In genomic region chr2:205579335-205579734, GRCh38 we compare ENCODE assay signal across 27 cellular contexts.
"Had no signal": no experiment of that assay in that cellular context is flagged by ENCODE, and none has a peak within 500 bp of the region (broad histone marks: within the 10 kb centered on the region; RNA-seq: fewer than 3 reads in every experiment).

No MANE protein-coding gene starts in this region.

- ATAC-seq: naive thymus-derived CD4-positive, alpha-beta T cell; natural killer cell; pancreas; psoas muscle; right cardiac atrium; right lobe of liver; stimulated activated effector memory CD8-positive, alpha-beta T cell treated with anti-CD3 and anti-CD28 coated beads, Interleukin-12 subunit alpha, Interleukin-12 subunit beta, amount 100 ng/mL, for 72 hours; stimulated activated naive B cell treated with anti-CD40 and anti-IgM and Interleukin-4, amounts not matched to agents 10 μg/mL and 1 μg/mL and 100 μg/mL, for 72 hours had no signal

- H3K4me1 ChIP-seq: pancreas, psoas muscle, right lobe of liver, stomach, thyroid gland, upper lobe of left lung, vagina had no signal

- H3K27me3 ChIP-seq: neutrophil, pancreas, right lobe of liver, stomach, thyroid gland, tibial nerve, upper lobe of left lung, vagina had no signal

- H3K4me1 Mint-ChIP-seq: natural killer cell; stimulated activated effector memory CD8-positive, alpha-beta T cell treated with anti-CD3 and anti-CD28 coated beads, Interleukin-12 subunit alpha, Interleukin-12 subunit beta, amount 100 ng/mL, for 72 hours; stimulated activated naive B cell treated with anti-CD40 and anti-IgM and Interleukin-4, amounts not matched to agents 10 μg/mL and 1 μg/mL and 100 μg/mL, for 72 hours had no signal

- H3K4me2 ChIP-seq: smooth muscle cell had no signal

- H3K36me3 Mint-ChIP-seq: natural killer cell; stimulated activated effector memory CD8-positive, alpha-beta T cell treated with anti-CD3 and anti-CD28 coated beads, Interleukin-12 subunit alpha, Interleukin-12 subunit beta, amount 100 ng/mL, for 72 hours; stimulated activated naive B cell treated with anti-CD40 and anti-IgM and Interleukin-4, amounts not matched to agents 10 μg/mL and 1 μg/mL and 100 μg/mL, for 72 hours had no signal

- H3K4me3 Mint-ChIP-seq: naive thymus-derived CD4-positive, alpha-beta T cell; natural killer cell; nephron; stimulated activated effector memory CD8-positive, alpha-beta T cell treated with anti-CD3 and anti-CD28 coated beads, Interleukin-12 subunit alpha, Interleukin-12 subunit beta, amount 100 ng/mL, for 72 hours; stimulated activated naive B cell treated with anti-CD40 and anti-IgM and Interleukin-4, amounts not matched to agents 10 μg/mL and 1 μg/mL and 100 μg/mL, for 72 hours; stimulated activated naive CD8-positive, alpha-beta T cell treated with anti-CD3 and anti-CD28 coated beads, Interleukin-15, Interleukin-2, amounts not matched to agents 100 ng/mL and 50 ng/mL, for 24 hours had no signal

- H3K27ac Mint-ChIP-seq: naive thymus-derived CD4-positive, alpha-beta T cell; natural killer cell; nephron; stimulated activated effector memory CD8-positive, alpha-beta T cell treated with anti-CD3 and anti-CD28 coated beads, Interleukin-12 subunit alpha, Interleukin-12 subunit beta, amount 100 ng/mL, for 72 hours; stimulated activated naive B cell treated with anti-CD40 and anti-IgM and Interleukin-4, amounts not matched to agents 10 μg/mL and 1 μg/mL and 100 μg/mL, for 72 hours; stimulated activated naive CD8-positive, alpha-beta T cell treated with anti-CD3 and anti-CD28 coated beads, Interleukin-15, Interleukin-2, amounts not matched to agents 100 ng/mL and 50 ng/mL, for 24 hours had no signal

- DNase-seq: naive thymus-derived CD4-positive, alpha-beta T cell; natural killer cell; nucleus accumbens; pancreas; psoas muscle; right cardiac atrium; right lobe of liver; stimulated activated CD4-positive, alpha-beta T cell treated with anti-CD3 and anti-CD28 coated beads, Interleukin-15, amount 100 ng/mL, for 24 hours; stimulated activated CD4-positive, alpha-beta T cell treated with anti-CD3 and anti-CD28 coated beads, Interleukin-2, amount 100 ng/mL, for 24 hours; stimulated activated CD4-positive, alpha-beta T cell treated with anti-CD3 and anti-CD28 coated beads, Interleukin-2, amount 100 ng/mL, for 48 hours; stimulated activated CD4-positive, alpha-beta T cell treated with anti-CD3 and anti-CD28 coated beads, Interleukin-4, amount 100 ng/mL, for 24 hours; stimulated activated naive B cell treated with anti-CD40 and anti-IgM and Interleukin-4, amounts not matched to agents 10 μg/mL and 1 μg/mL and 100 μg/mL, for 72 hours; stimulated activated naive CD4-positive, alpha-beta T cell treated with Interleukin-2 at 50 U/mL for 16 hours; stomach; thyroid gland; trophoblast cell; upper lobe of left lung had no signal

- H3K9me3 Mint-ChIP-seq: stimulated activated effector memory CD8-positive, alpha-beta T cell treated with anti-CD3 and anti-CD28 coated beads, Interleukin-12 subunit alpha, Interleukin-12 subunit beta, amount 100 ng/mL, for 72 hours had no signal

- H3K4me3 ChIP-seq: pancreas, psoas muscle, right lobe of liver, skin epidermis, smooth muscle cell, stomach, thoracic aorta, thyroid gland, tibial nerve, upper lobe of left lung, vagina had no signal

- FAIRE-seq: pancreas, urothelium cell line had no signal

- H3K9me3 ChIP-seq: neutrophil, pancreas, psoas muscle, right lobe of liver, thyroid gland, vagina had no signal

- H3K36me3 ChIP-seq: neutrophil, pancreas, right lobe of liver, stomach, thoracic aorta, thyroid gland, upper lobe of left lung, vagina had no signal

- H3K27me3 Mint-ChIP-seq: stimulated activated naive CD8-positive, alpha-beta T cell treated with anti-CD3 and anti-CD28 coated beads, Interleukin-15, Interleukin-2, amounts not matched to agents 100 ng/mL and 50 ng/mL, for 24 hours had no signal

- H3K27ac ChIP-seq: neutrophil, pancreas, psoas muscle, right lobe of liver, skin epidermis, stomach, thoracic aorta, thyroid gland, tibial nerve, upper lobe of left lung, vagina had no signal
